ENCODE assay signal across 9 cellular contexts in genomic region chr12:63319386-63319785, GRCh38.
DNase-seq lines count a peak whose midpoint lies in the region; ATAC-seq, FAIRE-seq and TF ChIP-seq lines count a peak whose summit lies in the region.
"Had no signal": no experiment of that assay in that cellular context is flagged by ENCODE, and none has a peak within 500 bp of the region (broad histone marks: within the 10 kb centered on the region; RNA-seq: fewer than 3 reads in every experiment).

No MANE protein-coding gene starts in this region.

- DNase-seq in EL (peak; percentile 25), HTR-8/SVneo (ENCODE audit: insufficient read length, low spot score) (peak; percentile 12), epithelial cell of proximal tubule (ENCODE audit: low read depth) (no peak), HAP-1 (ENCODE audit: low spot score in 2 of 2) (no peak), AG08396 (ENCODE audit: low spot score) (no peak), coronary artery (ENCODE audit: low spot score) (no peak)
- DNase-seq in activated CD8-positive, alpha-beta memory T cell treated with anti-CD3 and anti-CD28 coated beads, Interleukin-2, amount 50 U/mL, for 48 hours, result no peak

- H3K4me1 ChIP-seq in HAP-1, result no peaks in the 10 kb centered on the region

- in situ Hi-C loops in HAP-1 (cut with MboI; ENCODE audit: low sequenced_read_pairs), result no loop called here

- H3K36me3 ChIP-seq in HAP-1 (replicated peaks), result no peaks in the 10 kb centered on the region

- TF ChIP-seq CTCF in epithelial cell of proximal tubule (conservative IDR thresholded peaks at IDR 0.05; ENCODE audit: low read depth, low read length) (peak; percentile 46), coronary artery (IDR thresholded peaks at IDR 0.05) (no peak)

- H3K4me3 ChIP-seq in epithelial cell of proximal tubule (ENCODE audit: low read depth, low read length) (no peak overlapping the region), HAP-1 (no peak overlapping the region), coronary artery (no peak overlapping the region)

- FAIRE-seq in HTR-8/SVneo (lab: Jason Lieb, UNC), result no peak
- FAIRE-seq: TTC549 had no signal

- no peak overlapping the region for H3K27ac ChIP-seq in coronary artery

- no peaks in the 10 kb centered on the region for H3K9me3 ChIP-seq in HAP-1

- peak; percentile 66 for ATAC-seq in GM21619 (IDR thresholded peaks at IDR 0.05; ENCODE audit: unreplicated experiment)

- no peaks in the 10 kb centered on the region for H3K27me3 ChIP-seq in HAP-1 (ENCODE audit: low read depth)

Comparison
In these comparisons a context has a peak if more than half of its experiments do, and no peak if none do; other contexts are left out.
1. DNase-seq: peak in EL (single experiment) and HTR-8/SVneo (single experiment); none in epithelial cell of proximal tubule (single experiment), HAP-1 (0 of 2), AG08396 (single experiment), activated CD8-positive, alpha-beta memory T cell treated with anti-CD3 and anti-CD28 coated beads, Interleukin-2, amount 50 U/mL, for 48 hours (single experiment) and coronary artery (single experiment).